ENCODE assay signal across 15 cellular contexts in genomic region chr6:142296975-142297604, GRCh38.
"Had no signal": no experiment of that assay in that cellular context is flagged by ENCODE, and none has a peak within 500 bp of the region (broad histone marks: within the 10 kb centered on the region; RNA-seq: fewer than 3 reads in every experiment).

No MANE protein-coding gene starts in this region.

- ATAC-seq: activated T-cell treated with anti-CD3 and anti-CD28 coated beads, Interleukin-2, amount 50 U/mL, for 4 hours; esophagus mucosa; left colon; mucosa of descending colon; natural killer cell had no signal

- H3K9me3 ChIP-seq: mucosa of descending colon, uterus had no signal

- H3K27ac ChIP-seq: skin epidermis, uterus had no signal

- H3K4me3 ChIP-seq: lung, mucosa of descending colon, skin epidermis, uterus had no signal

- H3K27me3 ChIP-seq: brain microvascular endothelial cell, uterus had no signal

- H3K36me3 ChIP-seq: brain microvascular endothelial cell, uterus had no signal

- DNase-seq: activated CD4-positive, alpha-beta memory T cell treated with anti-CD3 and anti-CD28 coated beads for 36 hours; activated effector memory CD4-positive, alpha-beta T cell treated with anti-CD3 and anti-CD28 coated beads, Interleukin-2, amount 50 U/mL, for 16 hours; activated T-cell treated with anti-CD3 and anti-CD28 coated beads, Interleukin-2, amount 50 U/mL, for 4 hours; amygdala; brain microvascular endothelial cell; cerebellar nuclear complex; endodermal cell; immature natural killer cell; left colon; mucosa of descending colon; natural killer cell; uterus had no signal
